30 cellular contexts compared by ENCODE assay signal in genomic region chr16:4026854-4027253, GRCh38.
"Had no signal": no experiment of that assay in that cellular context is flagged by ENCODE, and none has a peak within 500 bp of the region (broad histone marks: within the 10 kb centered on the region; RNA-seq: fewer than 3 reads in every experiment).

No MANE protein-coding gene starts in this region.

- H3K4me1 ChIP-seq: adrenal gland had no signal

- H3K4me1 Mint-ChIP-seq: activated CD4-positive, alpha-beta memory T cell treated with anti-CD3 and anti-CD28 coated beads, Interleukin-2, amount 10 ng/mL, durations not matched to agents 7 days and 5 days; activated T-helper 17 cell treated with anti-CD3 and anti-CD28 coated beads, Interleukin-2, amount 50 U/mL, for 72 hours had no signal

- H3K27me3 ChIP-seq: adrenal gland had no signal

- H3K9me3 ChIP-seq: adrenal gland had no signal

- H3K27me3 Mint-ChIP-seq: activated CD4-positive, alpha-beta memory T cell treated with anti-CD3 and anti-CD28 coated beads, Interleukin-2, amount 10 ng/mL, durations not matched to agents 7 days and 5 days; activated naive CD4-positive, alpha-beta T cell treated with anti-CD3 and anti-CD28 coated beads, Interleukin-2, amount 10 ng/mL, durations not matched to agents 7 days and 5 days; activated naive CD8-positive, alpha-beta T cell treated with anti-CD3 and anti-CD28 coated beads, Interleukin-2, amount 10 ng/mL, durations not matched to agents 7 days and 5 days; activated T-helper 17 cell treated with anti-CD3 and anti-CD28 coated beads, Interleukin-2, amount 50 U/mL, for 72 hours; T-cell had no signal

- ATAC-seq: activated T-helper 17 cell treated with anti-CD3 and anti-CD28 coated beads, Interleukin-2, amount 50 U/mL, for 72 hours; Panc1; Right ventricle myocardium inferior; T-cell had no signal

- H3K27ac ChIP-seq: adrenal gland, SK-N-MC had no signal

- FAIRE-seq: TTC549 had no signal

- H3K9me3 Mint-ChIP-seq: activated CD4-positive, alpha-beta memory T cell treated with anti-CD3 and anti-CD28 coated beads, Interleukin-2, amount 10 ng/mL, durations not matched to agents 7 days and 5 days; activated naive CD4-positive, alpha-beta T cell treated with anti-CD3 and anti-CD28 coated beads, Interleukin-2, amount 10 ng/mL, durations not matched to agents 7 days and 5 days; activated T-helper 17 cell treated with anti-CD3 and anti-CD28 coated beads, Interleukin-2, amount 50 U/mL, for 72 hours; T-cell had no signal

- DNase-seq: activated CD4-positive, alpha-beta memory T cell treated with anti-CD3 and anti-CD28 coated beads, Interleukin-2, amount 10 ng/mL, durations not matched to agents 7 days and 5 days; activated CD4-positive, alpha-beta T cell treated with anti-CD3 and anti-CD28 coated beads, Interleukin-2, amount 50 U/mL, for 1 hour; activated CD4-positive, CD25-positive, alpha-beta regulatory T cell; activated gamma-delta T cell; activated naive CD4-positive, alpha-beta T cell treated with anti-CD3 and anti-CD28 coated beads, Interleukin-2, amount 10 ng/mL, durations not matched to agents 7 days and 5 days; activated naive CD8-positive, alpha-beta T cell treated with anti-CD3 and anti-CD28 coated beads, Interleukin-2, amount 10 ng/mL, durations not matched to agents 7 days and 5 days; activated T-cell treated with anti-CD3 and anti-CD28 coated beads for 4 hours; activated T-cell treated with anti-CD3 and anti-CD28 coated beads, Interleukin-2, amount 50 U/mL, for 48 hours; adrenal gland; anterior cingulate cortex; cerebellar nuclear complex; KG1; MV-4-11; NCI-H1092 treated with DMSO at 0.1 percent for 48 hours; NCI-H1436; NCI-H1694 treated with DMSO at 0.1 percent for 48 hours; NCI-H2081; NCI-H446 treated with DMSO at 0.1 percent for 48 hours; NCI-H524 treated with DMSO at 0.1 percent for 48 hours; NCI-H82; OCI-M1; RPMI8226; T-cell; T-helper 2 cell; T1000 had no signal

- H3K4me3 Mint-ChIP-seq: activated CD4-positive, alpha-beta memory T cell treated with anti-CD3 and anti-CD28 coated beads, Interleukin-2, amount 10 ng/mL, durations not matched to agents 7 days and 5 days; activated naive CD4-positive, alpha-beta T cell treated with anti-CD3 and anti-CD28 coated beads, Interleukin-2, amount 10 ng/mL, durations not matched to agents 7 days and 5 days; activated naive CD8-positive, alpha-beta T cell treated with anti-CD3 and anti-CD28 coated beads, Interleukin-2, amount 10 ng/mL, durations not matched to agents 7 days and 5 days; activated T-helper 17 cell treated with anti-CD3 and anti-CD28 coated beads, Interleukin-2, amount 50 U/mL, for 72 hours; T-cell had no signal

- H3K36me3 Mint-ChIP-seq: activated naive CD4-positive, alpha-beta T cell treated with anti-CD3 and anti-CD28 coated beads, Interleukin-2, amount 10 ng/mL, durations not matched to agents 7 days and 5 days had no signal

- H3K36me3 ChIP-seq: adrenal gland had no signal

- H3K27ac Mint-ChIP-seq: activated CD4-positive, alpha-beta memory T cell treated with anti-CD3 and anti-CD28 coated beads, Interleukin-2, amount 10 ng/mL, durations not matched to agents 7 days and 5 days; activated naive CD4-positive, alpha-beta T cell treated with anti-CD3 and anti-CD28 coated beads, Interleukin-2, amount 10 ng/mL, durations not matched to agents 7 days and 5 days; activated naive CD8-positive, alpha-beta T cell treated with anti-CD3 and anti-CD28 coated beads, Interleukin-2, amount 10 ng/mL, durations not matched to agents 7 days and 5 days; activated T-helper 17 cell treated with anti-CD3 and anti-CD28 coated beads, Interleukin-2, amount 50 U/mL, for 72 hours; T-cell had no signal

- H3K4me3 ChIP-seq: adrenal gland, SK-N-MC had no signal
